Comparison of ENCODE assay signal across 1 cellular context in the genomic region with DNA sequence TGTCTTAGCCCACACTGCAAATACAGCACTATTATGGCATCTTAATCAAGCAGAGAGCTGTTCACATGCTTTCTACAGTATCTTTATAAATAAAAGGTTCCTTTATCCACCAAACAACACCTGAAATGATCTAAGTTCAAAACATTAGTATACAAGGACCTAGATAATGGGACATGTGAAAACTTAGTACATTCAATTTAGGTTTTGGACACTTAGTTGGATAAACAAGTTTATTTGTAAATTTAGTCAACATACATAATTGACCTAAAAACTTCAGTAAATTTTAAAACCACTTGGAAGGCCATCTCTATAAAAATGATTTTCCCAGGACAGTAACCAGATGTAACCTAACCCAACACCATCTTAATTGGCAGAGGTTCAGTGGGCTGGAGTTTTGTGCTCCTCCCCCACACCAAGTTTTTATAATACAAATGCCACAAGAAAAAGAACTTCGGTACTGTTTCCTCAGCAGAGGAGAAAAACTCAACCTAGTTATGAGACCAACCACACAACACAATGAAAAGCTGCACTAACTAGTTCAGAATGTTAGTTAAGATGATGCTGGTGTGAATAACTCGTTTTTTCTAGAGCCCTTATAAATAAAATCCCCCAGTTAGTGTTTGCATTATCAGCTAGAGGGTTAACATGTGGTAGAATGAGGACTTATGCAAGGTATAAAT.
TF ChIP-seq lines count a peak whose summit lies in the region.

No MANE protein-coding gene starts in this region.

TF ChIP-seq in K562, 482 proteins besides CTCF, POLR2A, EP300 and RAD21 (continues in another document):
- no peak for TF ChIP-seq ZNF124 (CRISPR knock-in tag; IDR thresholded peaks at IDR 0.05)
- peak; percentile 6; the same call in 1 of the 2 replicates for TF ChIP-seq STAT5A (IDR thresholded peaks at IDR 0.05; ENCODE audit: borderline replicate concordance, low read length)
- TF ChIP-seq, protein P1, sequence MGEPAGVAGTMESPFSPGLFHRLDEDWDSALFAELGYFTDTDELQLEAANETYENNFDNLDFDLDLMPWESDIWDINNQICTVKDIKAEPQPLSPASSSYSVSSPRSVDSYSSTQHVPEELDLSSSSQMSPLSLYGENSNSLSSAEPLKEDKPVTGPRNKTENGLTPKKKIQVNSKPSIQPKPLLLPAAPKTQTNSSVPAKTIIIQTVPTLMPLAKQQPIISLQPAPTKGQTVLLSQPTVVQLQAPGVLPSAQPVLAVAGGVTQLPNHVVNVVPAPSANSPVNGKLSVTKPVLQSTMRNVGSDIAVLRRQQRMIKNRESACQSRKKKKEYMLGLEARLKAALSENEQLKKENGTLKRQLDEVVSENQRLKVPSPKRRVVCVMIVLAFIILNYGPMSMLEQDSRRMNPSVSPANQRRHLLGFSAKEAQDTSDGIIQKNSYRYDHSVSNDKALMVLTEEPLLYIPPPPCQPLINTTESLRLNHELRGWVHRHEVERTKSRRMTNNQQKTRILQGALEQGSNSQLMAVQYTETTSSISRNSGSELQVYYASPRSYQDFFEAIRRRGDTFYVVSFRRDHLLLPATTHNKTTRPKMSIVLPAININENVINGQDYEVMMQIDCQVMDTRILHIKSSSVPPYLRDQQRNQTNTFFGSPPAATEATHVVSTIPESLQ (CRISPR knock-in tag; IDR thresholded peaks at IDR 0.05), result no peak
- TF ChIP-seq ZNF830 (CRISPR knock-in tag; IDR thresholded peaks at IDR 0.05), result no peak
- TF ChIP-seq, protein P2, sequence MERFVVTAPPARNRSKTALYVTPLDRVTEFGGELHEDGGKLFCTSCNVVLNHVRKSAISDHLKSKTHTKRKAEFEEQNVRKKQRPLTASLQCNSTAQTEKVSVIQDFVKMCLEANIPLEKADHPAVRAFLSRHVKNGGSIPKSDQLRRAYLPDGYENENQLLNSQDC (CRISPR knock-in tag; IDR thresholded peaks at IDR 0.05), result no peak
- TF ChIP-seq, protein P3, sequence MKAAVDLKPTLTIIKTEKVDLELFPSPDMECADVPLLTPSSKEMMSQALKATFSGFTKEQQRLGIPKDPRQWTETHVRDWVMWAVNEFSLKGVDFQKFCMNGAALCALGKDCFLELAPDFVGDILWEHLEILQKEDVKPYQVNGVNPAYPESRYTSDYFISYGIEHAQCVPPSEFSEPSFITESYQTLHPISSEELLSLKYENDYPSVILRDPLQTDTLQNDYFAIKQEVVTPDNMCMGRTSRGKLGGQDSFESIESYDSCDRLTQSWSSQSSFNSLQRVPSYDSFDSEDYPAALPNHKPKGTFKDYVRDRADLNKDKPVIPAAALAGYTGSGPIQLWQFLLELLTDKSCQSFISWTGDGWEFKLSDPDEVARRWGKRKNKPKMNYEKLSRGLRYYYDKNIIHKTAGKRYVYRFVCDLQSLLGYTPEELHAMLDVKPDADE (conservative IDR thresholded peaks at IDR 0.05; ENCODE audit: control insufficient read depth, low read depth, low read length), result no peak
- 0 out of 2 replicates have a peak, but pooled peaks have one; percentile 34 for TF ChIP-seq ILF3 (IDR thresholded peaks at IDR 0.05; ENCODE audit: borderline replicate concordance)
- TF ChIP-seq, protein P4, sequence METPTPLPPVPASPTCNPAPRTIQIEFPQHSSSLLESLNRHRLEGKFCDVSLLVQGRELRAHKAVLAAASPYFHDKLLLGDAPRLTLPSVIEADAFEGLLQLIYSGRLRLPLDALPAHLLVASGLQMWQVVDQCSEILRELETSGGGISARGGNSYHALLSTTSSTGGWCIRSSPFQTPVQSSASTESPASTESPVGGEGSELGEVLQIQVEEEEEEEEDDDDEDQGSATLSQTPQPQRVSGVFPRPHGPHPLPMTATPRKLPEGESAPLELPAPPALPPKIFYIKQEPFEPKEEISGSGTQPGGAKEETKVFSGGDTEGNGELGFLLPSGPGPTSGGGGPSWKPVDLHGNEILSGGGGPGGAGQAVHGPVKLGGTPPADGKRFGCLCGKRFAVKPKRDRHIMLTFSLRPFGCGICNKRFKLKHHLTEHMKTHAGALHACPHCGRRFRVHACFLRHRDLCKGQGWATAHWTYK (CRISPR knock-in tag; IDR thresholded peaks at IDR 0.05), result peak; percentile 16
- TF ChIP-seq HOXB6 (CRISPR knock-in tag; IDR thresholded peaks at IDR 0.05; ENCODE audit: borderline replicate concordance), result no peak
- TF ChIP-seq ZNF224 (CRISPR knock-in tag; IDR thresholded peaks at IDR 0.05), result no peak
- no peak for TF ChIP-seq HDAC8 (tag; IDR thresholded peaks at IDR 0.05)
- TF ChIP-seq POU5F1 (IDR thresholded peaks at IDR 0.05; ENCODE audit: borderline replicate concordance, low read depth, low read length, partially characterized antibody), result no peak
- TF ChIP-seq, protein P5, sequence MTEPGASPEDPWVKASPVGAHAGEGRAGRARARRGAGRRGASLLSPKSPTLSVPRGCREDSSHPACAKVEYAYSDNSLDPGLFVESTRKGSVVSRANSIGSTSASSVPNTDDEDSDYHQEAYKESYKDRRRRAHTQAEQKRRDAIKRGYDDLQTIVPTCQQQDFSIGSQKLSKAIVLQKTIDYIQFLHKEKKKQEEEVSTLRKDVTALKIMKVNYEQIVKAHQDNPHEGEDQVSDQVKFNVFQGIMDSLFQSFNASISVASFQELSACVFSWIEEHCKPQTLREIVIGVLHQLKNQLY (CRISPR knock-in tag; conservative IDR thresholded peaks at IDR 0.05), result 0 out of 4 replicates have a peak, but pooled peaks of 1 of the 2 experiments have one; percentile 22
- TF ChIP-seq ZSCAN32 (CRISPR knock-in tag; IDR thresholded peaks at IDR 0.05), result peak; percentile 33; the same call in 1 of the 2 replicates
- TF ChIP-seq ZNF668 (CRISPR knock-in tag; IDR thresholded peaks at IDR 0.05), result no peak
- TF ChIP-seq ZNF444 (CRISPR knock-in tag; IDR thresholded peaks at IDR 0.05), result peak; percentile 32; the same call in 1 of the 2 replicates
- TF ChIP-seq ZNF253 (CRISPR knock-in tag; conservative IDR thresholded peaks at IDR 0.05), result 0 out of 2 replicates have a peak, but pooled peaks have one; percentile 2
- TF ChIP-seq, protein P6, sequence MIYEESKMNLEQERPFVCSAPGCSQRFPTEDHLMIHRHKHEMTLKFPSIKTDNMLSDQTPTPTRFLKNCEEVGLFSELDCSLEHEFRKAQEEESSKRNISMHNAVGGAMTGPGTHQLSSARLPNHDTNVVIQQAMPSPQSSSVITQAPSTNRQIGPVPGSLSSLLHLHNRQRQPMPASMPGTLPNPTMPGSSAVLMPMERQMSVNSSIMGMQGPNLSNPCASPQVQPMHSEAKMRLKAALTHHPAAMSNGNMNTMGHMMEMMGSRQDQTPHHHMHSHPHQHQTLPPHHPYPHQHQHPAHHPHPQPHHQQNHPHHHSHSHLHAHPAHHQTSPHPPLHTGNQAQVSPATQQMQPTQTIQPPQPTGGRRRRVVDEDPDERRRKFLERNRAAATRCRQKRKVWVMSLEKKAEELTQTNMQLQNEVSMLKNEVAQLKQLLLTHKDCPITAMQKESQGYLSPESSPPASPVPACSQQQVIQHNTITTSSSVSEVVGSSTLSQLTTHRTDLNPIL (CRISPR knock-in tag; IDR thresholded peaks at IDR 0.05), result 0 out of 2 replicates have a peak, but pooled peaks have one; percentile 27
- no peak for TF ChIP-seq DNMT1 (IDR thresholded peaks at IDR 0.05)
- peak; percentile 64 for TF ChIP-seq RBFOX2 (IDR thresholded peaks at IDR 0.05; ENCODE audit: low read depth, low read length)
- TF ChIP-seq SRSF7 (optimal IDR thresholded peaks at IDR 0.05; ENCODE audit: low read depth, low read length), result no peak
- TF ChIP-seq, protein P7, sequence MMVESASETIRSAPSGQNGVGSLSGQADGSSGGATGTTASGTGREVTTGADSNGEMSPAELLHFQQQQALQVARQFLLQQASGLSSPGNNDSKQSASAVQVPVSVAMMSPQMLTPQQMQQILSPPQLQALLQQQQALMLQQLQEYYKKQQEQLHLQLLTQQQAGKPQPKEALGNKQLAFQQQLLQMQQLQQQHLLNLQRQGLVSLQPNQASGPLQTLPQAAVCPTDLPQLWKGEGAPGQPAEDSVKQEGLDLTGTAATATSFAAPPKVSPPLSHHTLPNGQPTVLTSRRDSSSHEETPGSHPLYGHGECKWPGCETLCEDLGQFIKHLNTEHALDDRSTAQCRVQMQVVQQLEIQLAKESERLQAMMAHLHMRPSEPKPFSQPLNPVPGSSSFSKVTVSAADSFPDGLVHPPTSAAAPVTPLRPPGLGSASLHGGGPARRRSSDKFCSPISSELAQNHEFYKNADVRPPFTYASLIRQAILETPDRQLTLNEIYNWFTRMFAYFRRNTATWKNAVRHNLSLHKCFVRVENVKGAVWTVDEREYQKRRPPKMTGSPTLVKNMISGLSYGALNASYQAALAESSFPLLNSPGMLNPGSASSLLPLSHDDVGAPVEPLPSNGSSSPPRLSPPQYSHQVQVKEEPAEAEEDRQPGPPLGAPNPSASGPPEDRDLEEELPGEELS (CRISPR knock-in tag; IDR thresholded peaks at IDR 0.05; ENCODE audit: borderline replicate concordance), result no peak
- TF ChIP-seq, protein P8, sequence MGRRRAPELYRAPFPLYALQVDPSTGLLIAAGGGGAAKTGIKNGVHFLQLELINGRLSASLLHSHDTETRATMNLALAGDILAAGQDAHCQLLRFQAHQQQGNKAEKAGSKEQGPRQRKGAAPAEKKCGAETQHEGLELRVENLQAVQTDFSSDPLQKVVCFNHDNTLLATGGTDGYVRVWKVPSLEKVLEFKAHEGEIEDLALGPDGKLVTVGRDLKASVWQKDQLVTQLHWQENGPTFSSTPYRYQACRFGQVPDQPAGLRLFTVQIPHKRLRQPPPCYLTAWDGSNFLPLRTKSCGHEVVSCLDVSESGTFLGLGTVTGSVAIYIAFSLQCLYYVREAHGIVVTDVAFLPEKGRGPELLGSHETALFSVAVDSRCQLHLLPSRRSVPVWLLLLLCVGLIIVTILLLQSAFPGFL (CRISPR knock-in tag; IDR thresholded peaks at IDR 0.05), result no peak
- TF ChIP-seq NFXL1 (CRISPR knock-in tag; IDR thresholded peaks at IDR 0.05), result 0 out of 2 replicates have a peak, but pooled peaks have one; percentile 4
- no peak for TF ChIP-seq CTBP1 (IDR thresholded peaks at IDR 0.05; ENCODE audit: borderline replicate concordance)
- TF ChIP-seq, protein P9, sequence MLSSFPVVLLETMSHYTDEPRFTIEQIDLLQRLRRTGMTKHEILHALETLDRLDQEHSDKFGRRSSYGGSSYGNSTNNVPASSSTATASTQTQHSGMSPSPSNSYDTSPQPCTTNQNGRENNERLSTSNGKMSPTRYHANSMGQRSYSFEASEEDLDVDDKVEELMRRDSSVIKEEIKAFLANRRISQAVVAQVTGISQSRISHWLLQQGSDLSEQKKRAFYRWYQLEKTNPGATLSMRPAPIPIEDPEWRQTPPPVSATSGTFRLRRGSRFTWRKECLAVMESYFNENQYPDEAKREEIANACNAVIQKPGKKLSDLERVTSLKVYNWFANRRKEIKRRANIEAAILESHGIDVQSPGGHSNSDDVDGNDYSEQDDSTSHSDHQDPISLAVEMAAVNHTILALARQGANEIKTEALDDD (IDR thresholded peaks at IDR 0.05), result peak; percentile 58
- TF ChIP-seq U2AF1 (optimal IDR thresholded peaks at IDR 0.05; ENCODE audit: low read depth, low read length), result peak; percentile 63
- TF ChIP-seq, protein P10, sequence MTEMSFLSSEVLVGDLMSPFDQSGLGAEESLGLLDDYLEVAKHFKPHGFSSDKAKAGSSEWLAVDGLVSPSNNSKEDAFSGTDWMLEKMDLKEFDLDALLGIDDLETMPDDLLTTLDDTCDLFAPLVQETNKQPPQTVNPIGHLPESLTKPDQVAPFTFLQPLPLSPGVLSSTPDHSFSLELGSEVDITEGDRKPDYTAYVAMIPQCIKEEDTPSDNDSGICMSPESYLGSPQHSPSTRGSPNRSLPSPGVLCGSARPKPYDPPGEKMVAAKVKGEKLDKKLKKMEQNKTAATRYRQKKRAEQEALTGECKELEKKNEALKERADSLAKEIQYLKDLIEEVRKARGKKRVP (CRISPR knock-in tag; IDR thresholded peaks at IDR 0.05), result peak; percentile 62
- TF ChIP-seq, protein P11, sequence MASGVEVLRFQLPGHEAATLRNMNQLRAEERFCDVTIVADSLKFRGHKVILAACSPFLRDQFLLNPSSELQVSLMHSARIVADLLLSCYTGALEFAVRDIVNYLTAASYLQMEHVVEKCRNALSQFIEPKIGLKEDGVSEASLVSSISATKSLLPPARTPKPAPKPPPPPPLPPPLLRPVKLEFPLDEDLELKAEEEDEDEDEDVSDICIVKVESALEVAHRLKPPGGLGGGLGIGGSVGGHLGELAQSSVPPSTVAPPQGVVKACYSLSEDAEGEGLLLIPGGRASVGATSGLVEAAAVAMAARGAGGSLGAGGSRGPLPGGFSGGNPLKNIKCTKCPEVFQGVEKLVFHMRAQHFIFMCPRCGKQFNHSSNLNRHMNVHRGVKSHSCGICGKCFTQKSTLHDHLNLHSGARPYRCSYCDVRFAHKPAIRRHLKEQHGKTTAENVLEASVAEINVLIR (CRISPR knock-in tag; IDR thresholded peaks at IDR 0.05), result no peak
- no peak for TF ChIP-seq SPI1 (IDR thresholded peaks at IDR 0.05; ENCODE audit: borderline replicate concordance, low read depth, low read length)
- 0 out of 2 replicates have a peak, but pooled peaks have one; percentile 3 for TF ChIP-seq KLF10 (CRISPR knock-in tag; IDR thresholded peaks at IDR 0.05)
- TF ChIP-seq NELFE (IDR thresholded peaks at IDR 0.05; ENCODE audit: insufficient read depth, insufficient read length), result no peak
- no peak for TF ChIP-seq ZNF785 (CRISPR knock-in tag; IDR thresholded peaks at IDR 0.05)
- TF ChIP-seq THRAP3 (IDR thresholded peaks at IDR 0.05; ENCODE audit: borderline replicate concordance), result no peak; the same call in 1 of the 2 replicates
- no peak for TF ChIP-seq ZNF274 (IDR thresholded peaks at IDR 0.05; ENCODE audit: borderline replicate concordance, low read depth, low read length)
- TF ChIP-seq NONO (IDR thresholded peaks at IDR 0.05; ENCODE audit: low read depth in 2 of 2, low read length in 1 of 2), result 0 out of 4 replicates have a peak, but pooled peaks of 1 of the 2 experiments have one; percentile 11
- TF ChIP-seq, protein P12, sequence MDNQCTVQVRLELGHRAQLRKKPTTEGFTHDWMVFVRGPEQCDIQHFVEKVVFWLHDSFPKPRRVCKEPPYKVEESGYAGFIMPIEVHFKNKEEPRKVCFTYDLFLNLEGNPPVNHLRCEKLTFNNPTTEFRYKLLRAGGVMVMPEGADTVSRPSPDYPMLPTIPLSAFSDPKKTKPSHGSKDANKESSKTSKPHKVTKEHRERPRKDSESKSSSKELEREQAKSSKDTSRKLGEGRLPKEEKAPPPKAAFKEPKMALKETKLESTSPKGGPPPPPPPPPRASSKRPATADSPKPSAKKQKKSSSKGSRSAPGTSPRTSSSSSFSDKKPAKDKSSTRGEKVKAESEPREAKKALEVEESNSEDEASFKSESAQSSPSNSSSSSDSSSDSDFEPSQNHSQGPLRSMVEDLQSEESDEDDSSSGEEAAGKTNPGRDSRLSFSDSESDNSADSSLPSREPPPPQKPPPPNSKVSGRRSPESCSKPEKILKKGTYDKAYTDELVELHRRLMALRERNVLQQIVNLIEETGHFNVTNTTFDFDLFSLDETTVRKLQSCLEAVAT (IDR thresholded peaks at IDR 0.05), result peak; percentile 30 to 32; a peak in 2 of 4 replicates
- TF ChIP-seq KDM1A (IDR thresholded peaks at IDR 0.05), result no peak
- TF ChIP-seq ZNF584 (CRISPR knock-in tag; IDR thresholded peaks at IDR 0.05; ENCODE audit: low read depth), result no peak
- TF ChIP-seq CHD2 (IDR thresholded peaks at IDR 0.05; ENCODE audit: low read depth, low read length), result no peak
- no peak for TF ChIP-seq DIDO1 (tag; IDR thresholded peaks at IDR 0.05; ENCODE audit: low read depth)
- no peak for TF ChIP-seq CBX2 (IDR thresholded peaks at IDR 0.05; ENCODE audit: insufficient read depth, low read length, poor library complexity, severe bottlenecking)
- TF ChIP-seq KHSRP (IDR thresholded peaks at IDR 0.05), result peak; percentile 26; the same call in 1 of the 2 replicates
- no peak for TF ChIP-seq LEF1 (IDR thresholded peaks at IDR 0.05)
- no peak for TF ChIP-seq SRF (CRISPR knock-in tag; IDR thresholded peaks at IDR 0.05)
- 0 out of 2 replicates have a peak, but pooled peaks have one; percentile 4 for TF ChIP-seq POLR2H (tag; IDR thresholded peaks at IDR 0.05; ENCODE audit: low read depth)
- TF ChIP-seq ZFX (CRISPR knock-in tag; IDR thresholded peaks at IDR 0.05), result peak; percentile 60; the same call in 1 of the 2 replicates
